ENCODE assay signal across 9 cellular contexts in genomic region chr11:86115542-86116385, GRCh38. TPM values are rescaled to one million over a fixed set of nuclear protein-coding genes. Genes with fewer than 3 reads are reported as not detected.
DNase-seq lines count a peak whose midpoint lies in the region; ATAC-seq and TF ChIP-seq lines count a peak whose summit lies in the region.
"Had no signal": no experiment of that assay in that cellular context is flagged by ENCODE, and none has a peak within 500 bp of the region (broad histone marks: within the 10 kb centered on the region; RNA-seq: fewer than 3 reads in every experiment).

No MANE protein-coding gene starts in this region.

- peak; percentile 30 for ATAC-seq in GM19397 (IDR thresholded peaks at IDR 0.05; ENCODE audit: unreplicated experiment)
- ATAC-seq in HG03378 (IDR thresholded peaks at IDR 0.05; ENCODE audit: unreplicated experiment): peak; percentile 29

- peak; percentile 5 to 26 for TF ChIP-seq CTCF in mammary epithelial cell (conservative IDR thresholded peaks at IDR 0.05 in 1 of 2, IDR thresholded peaks at IDR 0.05 in 1 of 2; ENCODE audit: extremely low read depth in 1 of 2, insufficient read depth in 1 of 2, low read depth in 1 of 2, low read length in 2 of 2)
- no peak for TF ChIP-seq CTCF in ascending aorta (IDR thresholded peaks at IDR 0.05)
- TF ChIP-seq CTCF in glutamatergic neuron (IDR thresholded peaks at IDR 0.05; ENCODE audit: partially characterized antibody, unreplicated experiment): no peak

- WGBS in mammary epithelial cell (ENCODE audit: low coverage, missing lambda C conversion rate): 63% methylated on average over 3 of the region's 3 CpGs

- dilution Hi-C loops in mammary epithelial cell (cut with HindIII; ENCODE audit: low sequenced_read_pairs): loop anchor here (5.0 kb wide), 1 partner anchor 48 kb away; the partner anchor contains the start of gene PICALM

- H3K36me3 ChIP-seq in mammary epithelial cell (ENCODE audit: insufficient read depth, low read length): no peaks in the 10 kb centered on the region
- H3K36me3 ChIP-seq in ascending aorta: no peaks in the 10 kb centered on the region
- H3K36me3 ChIP-seq: thoracic aorta had no signal

- no peaks in the 10 kb centered on the region for H3K9me3 Mint-ChIP-seq in glutamatergic neuron (ENCODE audit: unreplicated experiment)

- no peaks in the 10 kb centered on the region for H4K20me1 ChIP-seq in mammary epithelial cell (ENCODE audit: insufficient read depth, low read length)

- no peaks in the 10 kb centered on the region for H3K4me1 Mint-ChIP-seq in glutamatergic neuron (ENCODE audit: low read depth, unreplicated experiment)

- H3K4me1 ChIP-seq in mammary epithelial cell (ENCODE audit: insufficient read depth, low read length): peaks cover 27% of the 10 kb centered on the region
- H3K4me1 ChIP-seq in ascending aorta: peaks cover 0 to 5% of the 10 kb centered on the region in 2 donors

- peaks cover 1% of the 10 kb centered on the region for H3K27me3 Mint-ChIP-seq in glutamatergic neuron (ENCODE audit: unreplicated experiment)

- H3K36me3 Mint-ChIP-seq in glutamatergic neuron (ENCODE audit: unreplicated experiment): peaks cover 3% of the 10 kb centered on the region

- H3K27ac ChIP-seq in mammary epithelial cell (ENCODE audit: insufficient read depth, low read depth, low read length): peak overlapping the region; percentile 98
- H3K27ac ChIP-seq in ascending aorta: no peak overlapping the region
- H3K27ac ChIP-seq: thoracic aorta had no signal

- TSS peak; percentile 53 for BruUV-seq in mammary epithelial cell (replicated peaks; lab: Mats Ljungman, UMichigan)

- peak; percentile 62 for DNase-seq in ACHN
- peak; percentile 81 for DNase-seq in mammary epithelial cell
- no peak for DNase-seq in ascending aorta (ENCODE audit: low spot score in 2 of 2)
- DNase-seq in NCI-H146 (lab: John Stamatoyannopoulos, UW): no peak
- no peak for DNase-seq in NCI-H2107 (lab: John Stamatoyannopoulos, UW)
- no peak for DNase-seq in glutamatergic neuron

- intact Hi-C loops in mammary epithelial cell (cut with micrococcal nuclease) (loop anchor here (1.0 to 2.0 kb wide), 3 partner anchors 35 to 78 kb away; partner anchors contain the start of gene PICALM), ascending aorta (cut with DNase I) (no loop called here)

- peak overlapping the region; percentile 87 for H3K4me2 ChIP-seq in mammary epithelial cell (ENCODE audit: insufficient read depth, low read depth, low read length)

- H3K9me3 ChIP-seq in mammary epithelial cell (replicated peaks; ENCODE audit: insufficient read depth, low read length): no peaks in the 10 kb centered on the region
- H3K9me3 ChIP-seq in ascending aorta: no peaks in the 10 kb centered on the region
- H3K9me3 ChIP-seq: thoracic aorta had no signal

- H2AFZ ChIP-seq in mammary epithelial cell (ENCODE audit: low read depth, low read length): peak overlapping the region; percentile 87

- H3K27ac Mint-ChIP-seq in glutamatergic neuron (ENCODE audit: unreplicated experiment): no peak overlapping the region

- peak overlapping the region in 2 of 3 experiments; percentile 20 to 27 for H3K4me3 ChIP-seq in mammary epithelial cell (replicated peaks in 1 of 3; ENCODE audit: insufficient read depth in 1 of 3, low read depth in 2 of 3, low read length in 3 of 3)
- no peak overlapping the region for H3K4me3 ChIP-seq in ascending aorta
- H3K4me3 ChIP-seq: thoracic aorta had no signal

- peak overlapping the region; percentile 82 for H3K9ac ChIP-seq in mammary epithelial cell (ENCODE audit: insufficient read depth, low read length)

- in situ Hi-C loops in ACHN (cut with HindIII; ENCODE audit: low pct_ligation_motif_present, low pct_unique_long_range_greater_than_20kb, low sequenced_read_pairs) (no loop called here), mammary epithelial cell (cut with MboI; ENCODE audit: low sequenced_read_pairs in 2 of 2) (no loop called here)

- H3K4me3 Mint-ChIP-seq in glutamatergic neuron (ENCODE audit: unreplicated experiment): no peak overlapping the region

- no peaks in the 10 kb centered on the region for H3K79me2 ChIP-seq in mammary epithelial cell (ENCODE audit: insufficient read depth, low read length)

- CTCF ChIA-PET in mammary epithelial cell (lab: Charles Lee; ENCODE audit: low non-redundant PET): interaction anchor here (0.6 to 0.7 kb wide), 3 partner anchors 39 to 78 kb away, joined by 3 to 6 read pairs (median 4); partner anchors contain the start of gene PICALM

- H3K27me3 ChIP-seq in mammary epithelial cell (ENCODE audit: insufficient read depth, low read length) (no peaks in the 10 kb centered on the region), ascending aorta (no peaks in the 10 kb centered on the region)

RNA-seq across cellular contexts. Expression of gene PICALM, which starts 46.9 kb away (rescaled TPM):
- total RNA-seq in mammary epithelial cell: 100 to 1,000 TPM; 179 to 329 TPM
- polyA plus RNA-seq in mammary epithelial cell: 146 TPM
- polyA minus RNA-seq in mammary epithelial cell: 265 TPM
- total RNA-seq in ascending aorta: 158 TPM
- total RNA-seq in glutamatergic neuron (ENCODE audit: unreplicated experiment): 117 TPM

Comparison
In these comparisons a context has a peak if more than half of its experiments do, and no peak if none do; other contexts are left out.
1. DNase-seq: peak in ACHN (single experiment) and mammary epithelial cell (single experiment); none in ascending aorta (0 of 2), NCI-H146 (single experiment), NCI-H2107 (single experiment) and glutamatergic neuron (single experiment).
2. H3K4me3 ChIP-seq: peak in mammary epithelial cell (2 of 3); none in ascending aorta (0 of 2).
3. CTCF ChIP-seq: peak in mammary epithelial cell (2 of 2); none in ascending aorta (0 of 3) and glutamatergic neuron (single experiment).